ENCODE assay signal across 27 cellular contexts in the genomic region with DNA sequence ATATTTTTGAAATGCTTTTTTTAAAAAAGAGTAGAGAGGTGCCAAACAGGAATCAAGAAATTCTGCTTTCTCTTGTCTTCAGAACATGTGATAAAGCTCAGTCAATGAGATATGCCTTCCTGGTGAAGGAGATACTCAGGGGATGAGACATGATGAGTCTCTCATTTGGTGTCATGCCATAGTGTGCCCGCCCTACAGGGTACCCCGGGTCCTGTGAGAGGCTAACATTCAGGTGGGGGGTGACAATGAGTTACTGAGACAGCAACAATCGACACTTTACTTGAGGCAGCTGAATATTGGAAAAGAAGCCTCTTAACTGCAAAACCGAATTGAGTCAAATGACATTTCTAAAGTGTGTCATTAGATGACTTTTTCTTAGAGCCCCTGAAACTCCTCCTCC. TPM values are rescaled to one million over a fixed set of nuclear protein-coding genes. Genes with fewer than 3 reads are reported as not detected.
DNase-seq lines count a peak whose midpoint lies in the region; ATAC-seq and TF ChIP-seq lines count a peak whose summit lies in the region.
"Had no signal": no experiment of that assay in that cellular context is flagged by ENCODE, and none has a peak within 500 bp of the region (broad histone marks: within the 10 kb centered on the region; RNA-seq: fewer than 3 reads in every experiment).

No MANE protein-coding gene starts in this region.

- peaks cover 14% of the 10 kb centered on the region for H3K4me1 Mint-ChIP-seq in activated CD4-positive, alpha-beta T cell treated with anti-CD3 and anti-CD28 coated beads for 36 hours
- peaks cover 54% of the 10 kb centered on the region for H3K4me1 Mint-ChIP-seq in activated CD4-positive, alpha-beta memory T cell treated with anti-CD3 and anti-CD28 coated beads, Interleukin-2, amount 10 ng/mL, durations not matched to agents 7 days and 5 days

- H3K4me3 Mint-ChIP-seq in activated CD4-positive, alpha-beta T cell treated with anti-CD3 and anti-CD28 coated beads for 36 hours = no peak overlapping the region
- H3K4me3 Mint-ChIP-seq in activated CD4-positive, alpha-beta memory T cell treated with anti-CD3 and anti-CD28 coated beads, Interleukin-2, amount 10 ng/mL, durations not matched to agents 7 days and 5 days = no peak overlapping the region

- H3K36me3 ChIP-seq in osteoblast (ENCODE audit: insufficient read depth, low read length) = no peaks in the 10 kb centered on the region
- H3K36me3 ChIP-seq: breast epithelium had no signal

- no peak overlapping the region for H3K4me3 ChIP-seq in osteoblast (ENCODE audit: insufficient read depth, low read length)
- H3K4me3 ChIP-seq: breast epithelium had no signal

- no peak overlapping the region for H3K27ac ChIP-seq in osteoblast (ENCODE audit: low read depth, low read length)
- H3K27ac ChIP-seq: breast epithelium had no signal

- no peak for DNase-seq in activated CD4-positive, alpha-beta T cell treated with anti-CD3 and anti-CD28 coated beads for 36 hours
- DNase-seq in activated CD4-positive, alpha-beta T cell treated with anti-CD3 and anti-CD28 coated beads for 4 hours = no peak
- DNase-seq in activated CD4-positive, alpha-beta memory T cell treated with anti-CD3 and anti-CD28 coated beads, Interleukin-2, amount 10 ng/mL, durations not matched to agents 7 days and 5 days = no peak
- DNase-seq in osteoblast (ENCODE audit: insufficient read length, low spot score, missing footprints) = peak; percentile 76
- no peak for DNase-seq in AG08396 (ENCODE audit: low spot score)
- DNase-seq in ecto neural progenitor cell (ENCODE audit: low spot score) = no peak
- DNase-seq: 8988T; activated CD4-positive, alpha-beta T cell treated with anti-CD3 and anti-CD28 coated beads for 48 hours; activated CD8-positive, alpha-beta memory T cell treated with anti-CD3 and anti-CD28 coated beads, Interleukin-2, amount 50 U/mL, for 48 hours; activated naive CD4-positive, alpha-beta T cell; DND-41; H7; islet precursor cell; left ventricle myocardium superior; NCI-H1694 treated with DMSO at 0.1 percent for 48 hours; NCI-H2171 treated with DMSO at 0.1 percent for 48 hours; NCI-H524; NK-92 treated with Interleukin-12 subunit alpha and Interleukin-12 subunit beta, amount 100 ng/mL, for 24 hours; T-helper 1 cell had no signal

- peak; percentile 42 for ATAC-seq in activated CD4-positive, alpha-beta T cell treated with anti-CD3 and anti-CD28 coated beads for 36 hours
- ATAC-seq in GM18870 (IDR thresholded peaks at IDR 0.05; ENCODE audit: unreplicated experiment) = peak; percentile 2
- ATAC-seq in esophagus mucosa = no peak
- ATAC-seq: left ventricle myocardium superior, Panc1, sciatic nerve had no signal

- no peaks in the 10 kb centered on the region for H3K27me3 ChIP-seq in osteoblast (ENCODE audit: insufficient read depth, low read length)
- H3K27me3 ChIP-seq: breast epithelium had no signal

- H3K27ac Mint-ChIP-seq in activated CD4-positive, alpha-beta T cell treated with anti-CD3 and anti-CD28 coated beads for 36 hours = no peak overlapping the region
- H3K27ac Mint-ChIP-seq in activated CD4-positive, alpha-beta memory T cell treated with anti-CD3 and anti-CD28 coated beads, Interleukin-2, amount 10 ng/mL, durations not matched to agents 7 days and 5 days = peak overlapping the region; percentile 27

- intact Hi-C loops in activated CD4-positive, alpha-beta T cell treated with anti-CD3 and anti-CD28 coated beads for 36 hours (cut with DNase I, micrococcal nuclease) = no loop called here

- H3K27me3 Mint-ChIP-seq in activated CD4-positive, alpha-beta T cell treated with anti-CD3 and anti-CD28 coated beads for 36 hours = no peaks in the 10 kb centered on the region
- H3K27me3 Mint-ChIP-seq in activated CD4-positive, alpha-beta memory T cell treated with anti-CD3 and anti-CD28 coated beads, Interleukin-2, amount 10 ng/mL, durations not matched to agents 7 days and 5 days = no peaks in the 10 kb centered on the region

- H3K36me3 Mint-ChIP-seq in activated CD4-positive, alpha-beta T cell treated with anti-CD3 and anti-CD28 coated beads for 36 hours (ENCODE audit: low read depth) = peaks cover 1% of the 10 kb centered on the region
- H3K36me3 Mint-ChIP-seq in activated CD4-positive, alpha-beta memory T cell treated with anti-CD3 and anti-CD28 coated beads, Interleukin-2, amount 10 ng/mL, durations not matched to agents 7 days and 5 days (ENCODE audit: low read depth) = peaks cover 64% of the 10 kb centered on the region

- no peak overlapping the region for H3K4me2 ChIP-seq in osteoblast (ENCODE audit: insufficient read depth, low read length)

- no peaks in the 10 kb centered on the region for H3K9me3 Mint-ChIP-seq in activated CD4-positive, alpha-beta T cell treated with anti-CD3 and anti-CD28 coated beads for 36 hours (ENCODE audit: low read depth)
- peaks cover 4% of the 10 kb centered on the region for H3K9me3 Mint-ChIP-seq in activated CD4-positive, alpha-beta memory T cell treated with anti-CD3 and anti-CD28 coated beads, Interleukin-2, amount 10 ng/mL, durations not matched to agents 7 days and 5 days

- H3K79me2 ChIP-seq in osteoblast (ENCODE audit: insufficient read depth, low read length) = no peaks in the 10 kb centered on the region

- no peaks in the 10 kb centered on the region for H3K4me1 ChIP-seq in osteoblast (ENCODE audit: insufficient read depth, low read length)
- H3K4me1 ChIP-seq: breast epithelium had no signal

- no peaks in the 10 kb centered on the region for H3K9me3 ChIP-seq in osteoblast (ENCODE audit: low read depth, low read length)
- H3K9me3 ChIP-seq: breast epithelium had no signal

- H4K20me1 ChIP-seq in osteoblast (ENCODE audit: insufficient read depth, low read length) = no peaks in the 10 kb centered on the region

- no peak for TF ChIP-seq CTCF in osteoblast (IDR thresholded peaks at IDR 0.05; ENCODE audit: extremely low read depth, low read depth, low read length)

- CTCF ChIA-PET in activated CD4-positive, alpha-beta T cell treated with anti-CD3 and anti-CD28 coated beads for 36 hours (lab: Charles Lee) = interaction anchor here (2.3 kb wide), 1 partner anchor 12 kb away, joined by 4 read pairs; no protein-coding TSS in a partner anchor
- CTCF ChIA-PET in activated CD4-positive, alpha-beta memory T cell treated with anti-CD3 and anti-CD28 coated beads, Interleukin-2, amount 10 ng/mL, durations not matched to agents 7 days and 5 days (lab: Charles Lee) = interaction anchor here (1.4 kb wide), 1 partner anchor 13 kb away, joined by 5 read pairs; no protein-coding TSS in a partner anchor

- POLR2A ChIA-PET in activated CD4-positive, alpha-beta T cell treated with anti-CD3 and anti-CD28 coated beads for 36 hours (lab: Charles Lee) = no interaction called here
- POLR2A ChIA-PET in activated CD4-positive, alpha-beta memory T cell treated with anti-CD3 and anti-CD28 coated beads, Interleukin-2, amount 10 ng/mL, durations not matched to agents 7 days and 5 days (lab: Charles Lee) = interaction anchor here (1.3 kb wide), 1 partner anchor 83 kb away, joined by 3 read pairs; no protein-coding TSS in a partner anchor

- H2AFZ ChIP-seq in osteoblast (ENCODE audit: low read length) = no peak overlapping the region

RNA-seq across cellular contexts. Expression of gene CCR6, which starts 6.7 kb away (rescaled TPM):
- 1 to 10 TPM; 3.4 to 4.0 TPM for total RNA-seq in activated CD4-positive, alpha-beta T cell treated with anti-CD3 and anti-CD28 coated beads for 36 hours
- 10 to 100 TPM; 20.0 to 20.3 TPM for total RNA-seq in activated CD4-positive, alpha-beta memory T cell treated with anti-CD3 and anti-CD28 coated beads, Interleukin-2, amount 10 ng/mL, durations not matched to agents 7 days and 5 days
- total RNA-seq in osteoblast (not detected in 2 replicates), esophagus mucosa (not detected)
- total RNA-seq: fibroblast of lung, H7, left ventricle myocardium superior, posterior vena cava, sciatic nerve had no signal

RNA-seq across cellular contexts. Expression of gene GPR31, which starts 28.2 kb away (rescaled TPM):
- total RNA-seq in activated CD4-positive, alpha-beta T cell treated with anti-CD3 and anti-CD28 coated beads for 36 hours = not detected
- not detected for total RNA-seq in activated CD4-positive, alpha-beta memory T cell treated with anti-CD3 and anti-CD28 coated beads, Interleukin-2, amount 10 ng/mL, durations not matched to agents 7 days and 5 days
- total RNA-seq in osteoblast = not detected in 2 replicates
- total RNA-seq in esophagus mucosa = not detected
- total RNA-seq: breast epithelium, fibroblast of lung, H7, left ventricle myocardium superior, mononuclear cell, posterior vena cava, sciatic nerve had no signal

Comparison
In these comparisons a context has a peak if more than half of its experiments do, and no peak if none do; other contexts are left out.
1. RNA of gene CCR6, which starts 6.7 kb away (total RNA-seq): 20.0 to 20.3 TPM in activated CD4-positive, alpha-beta memory T cell treated with anti-CD3 and anti-CD28 coated beads, Interleukin-2, amount 10 ng/mL, durations not matched to agents 7 days and 5 days; 3.4 to 4.0 TPM in activated CD4-positive, alpha-beta T cell treated with anti-CD3 and anti-CD28 coated beads for 36 hours, not detected in esophagus mucosa (single experiment) and not detected in osteoblast; every median in the first group is over 4 times any median in the second.